ENCODE assay signal across 1 cellular context in genomic region chr2:227740705-227741104, GRCh38.
A peak's percentile ranks its signal among the peaks of the same experiment; 100 is the strongest.
TF ChIP-seq lines count a peak whose summit lies in the region.

No MANE protein-coding gene starts in this region.

TF ChIP-seq in K562, 482 proteins besides CTCF, POLR2A, EP300 and RAD21:
- TF ChIP-seq ZNF384 (IDR thresholded peaks at IDR 0.05; ENCODE audit: low read depth, low read length), result peak; percentile 58
- peak; percentile 92 for TF ChIP-seq BHLHE40 (IDR thresholded peaks at IDR 0.05; ENCODE audit: low read length)
